In the genomic region with DNA sequence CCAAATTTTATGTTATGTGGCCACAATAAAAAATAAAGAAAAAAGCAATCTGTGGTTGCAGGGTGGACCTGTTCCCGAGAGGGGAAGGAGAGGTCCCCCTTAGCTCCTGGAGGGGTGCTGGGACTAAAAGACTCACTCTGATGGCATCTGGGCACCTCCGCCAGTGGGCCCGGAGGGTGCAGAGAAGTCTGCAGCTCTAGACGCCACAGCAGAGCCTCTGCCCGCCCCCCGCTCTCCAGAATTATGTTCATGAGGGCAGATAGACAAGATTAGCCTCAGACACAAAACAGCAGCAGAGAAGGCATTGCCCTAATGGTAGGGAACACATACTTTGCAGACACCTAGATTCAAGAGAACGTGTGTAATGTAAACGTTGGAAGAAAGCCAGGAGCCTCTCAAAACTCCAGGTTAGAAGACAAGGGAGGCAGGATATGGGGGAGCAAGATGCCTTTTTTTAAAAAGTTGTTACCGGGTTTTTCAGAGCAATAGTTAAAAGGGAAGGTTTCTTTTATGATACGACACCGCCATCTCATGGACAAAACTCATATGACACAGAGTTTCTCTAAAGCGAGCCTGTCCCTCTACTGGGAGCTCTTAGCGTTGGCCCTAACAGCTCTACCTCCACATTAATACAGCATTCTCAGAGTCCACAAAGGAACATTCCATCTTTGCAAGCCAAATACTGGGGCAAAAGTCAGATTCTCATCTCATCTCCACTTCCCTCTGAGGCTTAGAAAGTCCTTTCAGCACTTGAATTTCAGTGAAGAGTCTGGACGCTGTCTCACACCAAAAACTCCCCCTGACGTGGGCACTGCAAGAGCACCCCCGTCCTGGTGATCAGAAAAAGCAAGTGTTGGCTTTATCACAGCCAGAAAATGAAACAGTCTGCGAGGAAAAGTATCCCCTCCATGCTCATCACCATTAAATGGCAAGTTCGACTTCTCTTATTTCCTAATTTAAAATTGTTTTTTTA, we compare ENCODE assay signal across 8 cellular contexts. TPM values are rescaled to one million over a fixed set of nuclear protein-coding genes. Genes with fewer than 3 reads are reported as not detected.
DNase-seq lines count a peak whose midpoint lies in the region; FAIRE-seq and TF ChIP-seq lines count a peak whose summit lies in the region.

No MANE protein-coding gene starts in this region.

- no peak overlapping the region for H3K9ac ChIP-seq in KMS-11

- H3K9me3 ChIP-seq in SJSA1 (replicated peaks) (no peaks in the 10 kb centered on the region), small intestine (ENCODE audit: control insufficient read depth, low read depth) (no peaks in the 10 kb centered on the region)

- peak; percentile 79 for TF ChIP-seq CTCF in KMS-11 (conservative IDR thresholded peaks at IDR 0.05; ENCODE audit: low read depth, low read length)
- peak; percentile 70 for TF ChIP-seq CTCF in astrocyte of the spinal cord (IDR thresholded peaks at IDR 0.05; ENCODE audit: low read depth, low read length)

- H3K79me2 ChIP-seq in KMS-11 (ENCODE audit: insufficient read depth, low read depth), result no peaks in the 10 kb centered on the region

- DNase-seq in stimulated activated naive CD4-positive, alpha-beta T cell (lab: John Stamatoyannopoulos, UW), result peak in 5 of 6 experiments; percentile 6 to 68 (median 45)
- DNase-seq in stimulated activated naive CD4-positive, alpha-beta T cell treated with Interleukin-2 at 50 U/mL for 16 hours (lab: John Stamatoyannopoulos, UW), result no peak
- peak; percentile 68 to 91 for DNase-seq in SJSA1 (ENCODE audit: low read depth in 1 of 2, low spot score in 2 of 2)
- DNase-seq in astrocyte of the spinal cord (ENCODE audit: low read depth, low spot score), result peak; percentile 73
- DNase-seq in hippocampal formation (lab: John Stamatoyannopoulos, UW), result peak; percentile 3 to 31
- peak; percentile 57 for DNase-seq in small intestine
- no peak for DNase-seq in NCI-H1092 (lab: John Stamatoyannopoulos, UW)

- H3K27ac ChIP-seq in KMS-11 (no peak overlapping the region), SJSA1 (no peak overlapping the region), small intestine (ENCODE audit: low read depth in 1 of 2, low read length in 1 of 2) (no peak overlapping the region)

- H3K4me3 ChIP-seq in KMS-11 (IDR thresholded peaks at IDR 0.05; ENCODE audit: insufficient read depth, low read depth, low read length), result no peak overlapping the region
- no peak overlapping the region for H3K4me3 ChIP-seq in SJSA1
- no peak overlapping the region for H3K4me3 ChIP-seq in astrocyte of the spinal cord (ENCODE audit: low read depth, low read length)
- H3K4me3 ChIP-seq in small intestine (ENCODE audit: low read depth in 1 of 2, low read length in 2 of 2), result no peak overlapping the region

- no peaks in the 10 kb centered on the region for H3K4me1 ChIP-seq in KMS-11 (ENCODE audit: low read depth, poor library complexity, severe bottlenecking)
- H3K4me1 ChIP-seq in SJSA1 (replicated peaks), result peaks cover 22% of the 10 kb centered on the region
- no peaks in the 10 kb centered on the region for H3K4me1 ChIP-seq in small intestine (ENCODE audit: control insufficient read depth in 2 of 2, insufficient read depth in 1 of 2, low read depth in 1 of 2, low read length in 1 of 2)

- 26 to 31% (median 30%) methylated on average over 18 of the region's 18 CpGs for WGBS in small intestine, 3 donors

- H3K36me3 ChIP-seq in KMS-11 (ENCODE audit: insufficient read depth), result no peaks in the 10 kb centered on the region
- H3K36me3 ChIP-seq in SJSA1, result no peaks in the 10 kb centered on the region
- no peaks in the 10 kb centered on the region for H3K36me3 ChIP-seq in small intestine (ENCODE audit: control insufficient read depth in 2 of 2, insufficient read depth in 2 of 2, low read length in 2 of 2)

- H2AFZ ChIP-seq in KMS-11 (ENCODE audit: low read depth), result peak overlapping the region; percentile 21; the same call in 1 of the 2 replicates

- no peaks in the 10 kb centered on the region for H4K20me1 ChIP-seq in KMS-11 (ENCODE audit: insufficient read depth)

- FAIRE-seq in small intestine (lab: Jason Lieb, UNC), result no peak

- H3K4me2 ChIP-seq in KMS-11, result no peak overlapping the region

- in situ Hi-C loops in astrocyte of the spinal cord (cut with HindIII; ENCODE audit: low sequenced_read_pairs), result no loop called here

- no peaks in the 10 kb centered on the region for H3K27me3 ChIP-seq in KMS-11 (ENCODE audit: insufficient read depth, low read depth)
- no peaks in the 10 kb centered on the region for H3K27me3 ChIP-seq in SJSA1 (replicated peaks)
- no peaks in the 10 kb centered on the region for H3K27me3 ChIP-seq in small intestine (ENCODE audit: control insufficient read depth in 2 of 2, insufficient read depth in 2 of 2, low read length in 2 of 2)

RNA-seq across cellular contexts. Expression of gene FOXF2, which starts 47.2 kb away (rescaled TPM):
- total RNA-seq in SJSA1 (2014; rRNA removed; shearing (Covaris generic)), result 48.2 and 51.6 TPM in 2 replicates
- 1 to 10 TPM in 2 of 3 donors, under 1 TPM in 1; 0.45 to 8.4 (median 8.1) TPM for polyA plus RNA-seq in small intestine

Comparison
In these comparisons a context has a peak if more than half of its experiments do, and no peak if none do; other contexts are left out.
1. DNase-seq: peak in stimulated activated naive CD4-positive, alpha-beta T cell (5 of 6), SJSA1 (2 of 2), astrocyte of the spinal cord (single experiment), hippocampal formation (2 of 2) and small intestine (single experiment); none in stimulated activated naive CD4-positive, alpha-beta T cell treated with Interleukin-2 at 50 U/mL for 16 hours (single experiment) and NCI-H1092 (single experiment).